8 cellular contexts compared by ENCODE assay signal in the genomic region with DNA sequence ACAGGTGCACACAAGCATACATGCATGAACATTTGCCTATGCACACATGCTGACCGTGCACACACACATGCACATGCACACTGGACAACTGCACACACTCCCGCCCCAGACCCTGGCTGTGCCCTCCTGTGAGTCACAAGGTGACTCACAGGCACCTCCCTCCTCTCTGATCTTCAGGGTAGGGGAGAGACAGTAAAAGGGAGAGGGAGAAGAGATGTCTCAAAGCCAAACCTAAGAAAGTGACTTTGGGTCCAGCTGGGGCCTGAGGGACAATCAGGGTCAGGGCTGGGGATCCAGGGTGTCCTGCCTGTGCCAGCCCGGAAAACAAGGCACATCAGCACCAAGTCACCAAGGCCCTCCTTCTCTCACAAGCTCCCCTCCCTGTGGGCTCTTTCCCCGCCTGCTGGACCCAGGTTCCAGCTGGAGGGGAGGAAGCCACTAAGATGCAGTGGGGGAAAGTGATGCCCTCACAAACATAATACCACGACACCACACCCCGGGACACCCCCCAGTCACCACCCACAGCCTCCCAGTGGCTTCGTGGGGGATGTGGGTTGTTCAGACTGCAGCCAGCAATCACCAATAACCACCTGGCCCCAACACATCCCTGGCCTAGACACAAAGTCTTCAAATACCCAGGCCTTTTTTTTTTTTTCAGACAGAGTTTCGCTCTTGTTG. TPM values are rescaled to one million over a fixed set of nuclear protein-coding genes. Genes with fewer than 3 reads are reported as not detected.
DNase-seq lines count a peak whose midpoint lies in the region.

No MANE protein-coding gene starts in this region.

- peak; percentile 38 for DNase-seq in NK-92 treated with Interleukin-12 subunit alpha and Interleukin-12 subunit beta, amount 100 ng/mL, for 24 hours (lab: John Stamatoyannopoulos, UW)
- no peak for DNase-seq in NK-92 (lab: John Stamatoyannopoulos, UW; ENCODE audit: unreplicated experiment)
- DNase-seq in RKO (ENCODE audit: low spot score), result peak; percentile 57
- peak; percentile 67 for DNase-seq in dermis blood vessel endothelial cell
- DNase-seq in stimulated activated CD8-positive, alpha-beta memory T cell treated with anti-CD3 and anti-CD28 coated beads, Interleukin-12 subunit alpha, Interleukin-12 subunit beta, amount 100 ng/mL, for 1 hour (ENCODE audit: low read depth), result peak; percentile 14
- DNase-seq in medulla oblongata (ENCODE audit: extremely low spot score), result no peak
- DNase-seq in cerebellar nuclear complex (lab: John Stamatoyannopoulos, UW), result no peak
- DNase-seq in NAMALWA (ENCODE audit: low spot score), result no peak

RNA-seq across cellular contexts. Expression of gene PDGFB, which starts 39.3 kb away (rescaled TPM):
- total RNA-seq in dermis blood vessel endothelial cell, result 75.7 and 80.1 TPM in 2 replicates

RNA-seq across cellular contexts. Expression of gene CBX7, which starts 53.0 kb away (rescaled TPM):
- 6.4 and 9.5 TPM in 2 replicates for total RNA-seq in dermis blood vessel endothelial cell

Comparison
In these comparisons a context has a peak if more than half of its experiments do, and no peak if none do; other contexts are left out.
1. DNase-seq: peak in NK-92 treated with Interleukin-12 subunit alpha and Interleukin-12 subunit beta, amount 100 ng/mL, for 24 hours (single experiment), RKO (single experiment), dermis blood vessel endothelial cell (single experiment) and stimulated activated CD8-positive, alpha-beta memory T cell treated with anti-CD3 and anti-CD28 coated beads, Interleukin-12 subunit alpha, Interleukin-12 subunit beta, amount 100 ng/mL, for 1 hour (single experiment); none in NK-92 (single experiment), medulla oblongata (single experiment), cerebellar nuclear complex (0 of 2) and NAMALWA (single experiment).